13 cellular contexts compared by ENCODE assay signal in the genomic region with DNA sequence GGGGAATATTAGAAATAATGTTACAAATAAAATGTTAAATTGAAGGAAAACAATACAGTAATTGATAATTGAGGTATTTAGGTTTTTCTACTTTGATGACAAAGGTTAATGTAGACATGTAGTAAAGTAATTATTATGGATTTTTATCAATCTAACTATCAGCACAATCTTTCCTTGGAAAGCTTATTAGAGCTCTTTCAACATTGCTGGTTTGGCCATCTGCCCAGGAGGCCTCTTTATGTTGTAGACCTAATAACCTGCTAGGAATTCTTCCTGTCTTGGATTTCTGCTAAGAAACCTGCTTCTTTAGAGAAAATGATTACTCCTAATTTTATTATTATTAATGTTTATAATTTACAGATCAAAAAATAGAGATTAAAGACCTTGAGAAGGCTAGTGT.
"Had no signal": no experiment of that assay in that cellular context is flagged by ENCODE, and none has a peak within 500 bp of the region (broad histone marks: within the 10 kb centered on the region; RNA-seq: fewer than 3 reads in every experiment).

No MANE protein-coding gene starts in this region.

- H3K27ac Mint-ChIP-seq: activated CD4-positive, alpha-beta memory T cell treated with anti-CD3 and anti-CD28 coated beads for 36 hours; activated naive CD8-positive, alpha-beta T cell; natural killer cell; stimulated activated effector memory CD8-positive, alpha-beta T cell treated with anti-CD3 and anti-CD28 coated beads, Interleukin-12 subunit alpha, Interleukin-12 subunit beta, amount 100 ng/mL, for 72 hours had no signal

- DNase-seq: activated CD4-positive, alpha-beta memory T cell treated with anti-CD3 and anti-CD28 coated beads for 36 hours; activated gamma-delta T cell; activated T-cell treated with anti-CD3 and anti-CD28 coated beads, Interleukin-2, amount 50 U/mL, for 4 hours; effector CD4-positive, alpha-beta T cell; mucosa of descending colon; natural killer cell; nucleus accumbens; right cardiac atrium; small intestine; transverse colon had no signal

- H3K4me1 ChIP-seq: transverse colon had no signal

- H3K27me3 Mint-ChIP-seq: activated CD4-positive, alpha-beta memory T cell treated with anti-CD3 and anti-CD28 coated beads for 36 hours; activated naive CD8-positive, alpha-beta T cell had no signal

- ATAC-seq: activated T-cell treated with anti-CD3 and anti-CD28 coated beads, Interleukin-2, amount 50 U/mL, for 4 hours; mucosa of descending colon; natural killer cell; right cardiac atrium; stimulated activated effector memory CD8-positive, alpha-beta T cell treated with anti-CD3 and anti-CD28 coated beads, Interleukin-12 subunit alpha, Interleukin-12 subunit beta, amount 100 ng/mL, for 72 hours had no signal

- H3K27ac ChIP-seq: cardiac muscle cell, transverse colon had no signal

- H3K36me3 Mint-ChIP-seq: activated CD4-positive, alpha-beta memory T cell treated with anti-CD3 and anti-CD28 coated beads for 36 hours; activated naive CD8-positive, alpha-beta T cell; natural killer cell; stimulated activated effector memory CD8-positive, alpha-beta T cell treated with anti-CD3 and anti-CD28 coated beads, Interleukin-12 subunit alpha, Interleukin-12 subunit beta, amount 100 ng/mL, for 72 hours had no signal

- H3K4me1 Mint-ChIP-seq: natural killer cell; stimulated activated effector memory CD8-positive, alpha-beta T cell treated with anti-CD3 and anti-CD28 coated beads, Interleukin-12 subunit alpha, Interleukin-12 subunit beta, amount 100 ng/mL, for 72 hours had no signal

- H3K27me3 ChIP-seq: cardiac muscle cell, transverse colon had no signal

- H3K9me3 ChIP-seq: transverse colon had no signal

- H3K36me3 ChIP-seq: transverse colon had no signal

- H3K4me3 Mint-ChIP-seq: activated CD4-positive, alpha-beta memory T cell treated with anti-CD3 and anti-CD28 coated beads for 36 hours; activated naive CD8-positive, alpha-beta T cell; activated T-cell treated with anti-CD3 and anti-CD28 coated beads, Interleukin-2, amount 50 U/mL, for 4 hours; natural killer cell; stimulated activated effector memory CD8-positive, alpha-beta T cell treated with anti-CD3 and anti-CD28 coated beads, Interleukin-12 subunit alpha, Interleukin-12 subunit beta, amount 100 ng/mL, for 72 hours had no signal

- H3K4me3 ChIP-seq: cardiac muscle cell, mucosa of descending colon, transverse colon had no signal
